11 cellular contexts compared by ENCODE assay signal in the genomic region with DNA sequence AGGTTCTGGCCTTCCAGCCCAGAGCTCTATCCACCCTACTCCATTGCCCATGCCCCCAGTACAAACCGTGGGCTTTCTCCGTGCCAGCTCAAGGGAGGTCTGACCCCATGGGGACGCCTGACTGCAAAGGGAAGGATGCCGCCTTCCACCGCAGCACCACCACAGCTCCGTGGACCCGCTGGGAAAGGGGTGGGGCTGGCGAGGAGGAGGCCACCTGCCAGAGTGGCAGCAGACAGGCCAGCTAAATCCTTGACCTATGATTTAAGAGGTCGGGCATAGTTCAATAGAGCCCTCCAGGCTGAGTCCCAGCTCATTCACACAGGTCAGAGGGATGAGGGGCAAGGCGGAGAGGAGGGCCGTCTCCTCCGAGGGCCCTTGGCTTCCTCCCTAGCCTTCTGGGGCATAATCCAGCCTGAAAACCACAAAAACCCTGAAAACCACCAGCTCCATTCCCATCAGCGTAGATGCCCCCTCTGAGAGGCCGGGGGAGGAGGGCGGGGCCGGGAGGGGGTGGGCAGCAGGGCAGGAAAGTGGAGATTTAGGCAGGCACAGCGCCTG. TPM values are rescaled to one million over a fixed set of nuclear protein-coding genes. Genes with fewer than 3 reads are reported as not detected.
A peak's percentile ranks its signal among the peaks of the same experiment; 100 is the strongest.
DNase-seq lines count a peak whose midpoint lies in the region; ATAC-seq and TF ChIP-seq lines count a peak whose summit lies in the region.
"Had no signal": no experiment of that assay in that cellular context is flagged by ENCODE, and none has a peak within 500 bp of the region (broad histone marks: within the 10 kb centered on the region; RNA-seq: fewer than 3 reads in every experiment).

No MANE protein-coding gene starts in this region.

- intact Hi-C loops in mucosa of descending colon (cut with DNase I, micrococcal nuclease): no loop called here

- TF ChIP-seq EP300 in tibial nerve (IDR thresholded peaks at IDR 0.05): no peak

- H3K27ac Mint-ChIP-seq in activated naive CD4-positive, alpha-beta T cell treated with anti-CD3 and anti-CD28 coated beads, Interleukin-2, amount 50 U/mL, for 72 hours: no peak overlapping the region

- H3K4me1 ChIP-seq in mucosa of descending colon (ENCODE audit: low read depth) (peaks cover 9% of the 10 kb centered on the region), tibial nerve (peaks cover 0 to 30% (median 17%) of the 10 kb centered on the region in 4 donors)

- peak overlapping the region; percentile 54 to 79 (median 74) for H3K27ac ChIP-seq in tibial nerve

- 17 to 22% methylated on average over 12 to 17 of the region's 17 CpGs for WGBS in tibial nerve, 2 donors

- H3K27me3 ChIP-seq in tibial nerve: no peaks in the 10 kb centered on the region

- no peaks in the 10 kb centered on the region for H3K36me3 Mint-ChIP-seq in activated naive CD4-positive, alpha-beta T cell treated with anti-CD3 and anti-CD28 coated beads, Interleukin-2, amount 50 U/mL, for 72 hours

- TF ChIP-seq CTCF in mucosa of descending colon (IDR thresholded peaks at IDR 0.05) (no peak), tibial nerve (IDR thresholded peaks at IDR 0.05) (no peak)

- peak; percentile 6 to 13 for ATAC-seq in activated naive CD4-positive, alpha-beta T cell treated with anti-CD3 and anti-CD28 coated beads, Interleukin-2, amount 50 U/mL, for 72 hours
- ATAC-seq in mucosa of descending colon (peak; percentile 26), HG02973 (IDR thresholded peaks at IDR 0.05; ENCODE audit: unreplicated experiment) (no peak)

- H3K9me3 ChIP-seq in mucosa of descending colon (no peaks in the 10 kb centered on the region), tibial nerve (no peaks in the 10 kb centered on the region)

- H3K4me3 ChIP-seq in mucosa of descending colon: no peak overlapping the region
- peak overlapping the region; percentile 30 to 52 (median 38) for H3K4me3 ChIP-seq in tibial nerve

- H3K9me3 Mint-ChIP-seq in activated naive CD4-positive, alpha-beta T cell treated with anti-CD3 and anti-CD28 coated beads, Interleukin-2, amount 50 U/mL, for 72 hours: no peaks in the 10 kb centered on the region

- H3K36me3 ChIP-seq in mucosa of descending colon (ENCODE audit: low read depth) (no peaks in the 10 kb centered on the region), tibial nerve (no peaks in the 10 kb centered on the region)

- TF ChIP-seq POLR2A in tibial nerve (IDR thresholded peaks at IDR 0.05): no peak

- no peak for DNase-seq in activated naive CD4-positive, alpha-beta T cell treated with anti-CD3 and anti-CD28 coated beads, Interleukin-2, amount 50 U/mL, for 72 hours (ENCODE audit: low spot score in 2 of 2)
- DNase-seq in activated naive CD4-positive, alpha-beta T cell treated with anti-CD3 and anti-CD28 coated beads, Interleukin-2, amount 50 U/mL, for 16 hours: no peak
- DNase-seq in cerebellar cortex (ENCODE audit: low spot score) (peak; percentile 54), mucosa of descending colon (no peak), tibial nerve (ENCODE audit: low spot score in 2 of 2) (no peak), DMS153 (lab: John Stamatoyannopoulos, UW) (no peak), dermis blood vessel endothelial cell (no peak)
- DNase-seq: NCI-H1092 had no signal

RNA-seq across cellular contexts. Expression of a gene that starts 14.9 kb away (rescaled TPM):
- total RNA-seq in activated naive CD4-positive, alpha-beta T cell treated with anti-CD3 and anti-CD28 coated beads, Interleukin-2, amount 50 U/mL, for 72 hours: under 1 TPM; 0.30 to 0.54 TPM
- total RNA-seq in mucosa of descending colon: under 1 TPM; 0.26 to 0.44 (median 0.34) TPM
- 1 to 10 TPM; 1.1 to 2.1 (median 1.3) TPM for total RNA-seq in tibial nerve
- total RNA-seq in dermis blood vessel endothelial cell: 0.74 and 1.2 TPM in 2 replicates

RNA-seq across cellular contexts. Expression of a gene that starts 24.5 kb away (rescaled TPM):
- not detected for total RNA-seq in activated naive CD4-positive, alpha-beta T cell treated with anti-CD3 and anti-CD28 coated beads, Interleukin-2, amount 50 U/mL, for 72 hours
- total RNA-seq in mucosa of descending colon (under 1 TPM in 1 of 3 donors, not detected in 2; 0.46 TPM), tibial nerve (under 1 TPM in 2 of 4 donors, not detected in 2; 0.60 to 0.66 TPM), dermis blood vessel endothelial cell (0.19 TPM in 1 of 2 replicates, not detected in the other)
- total RNA-seq: omental fat pad, SK-MEL-5 had no signal

RNA-seq across cellular contexts. Expression of a gene that starts 43.9 kb away (rescaled TPM):
- not detected for total RNA-seq in activated naive CD4-positive, alpha-beta T cell treated with anti-CD3 and anti-CD28 coated beads, Interleukin-2, amount 50 U/mL, for 72 hours
- total RNA-seq in mucosa of descending colon (100 to 1,000 TPM; 132 to 261 (median 247) TPM), tibial nerve (100 to 1,000 TPM in 1 of 4 donors, 10 to 100 TPM in 3; 68.4 to 318 (median 80.7) TPM), dermis blood vessel endothelial cell (680 and 721 TPM in 2 replicates)
- total RNA-seq: SK-MEL-5 had no signal

Comparison
In these comparisons a context has a peak if more than half of its experiments do, and no peak if none do; other contexts are left out.
1. RNA of a gene that starts 43.9 kb away (total RNA-seq): 680 to 721 TPM in dermis blood vessel endothelial cell, 132 to 261 TPM in mucosa of descending colon and 68.4 to 318 TPM in tibial nerve; not detected in activated naive CD4-positive, alpha-beta T cell treated with anti-CD3 and anti-CD28 coated beads, Interleukin-2, amount 50 U/mL, for 72 hours; every median in the first group is over 10 times any median in the second.